1 cellular context compared by ENCODE assay signal in the genomic region with DNA sequence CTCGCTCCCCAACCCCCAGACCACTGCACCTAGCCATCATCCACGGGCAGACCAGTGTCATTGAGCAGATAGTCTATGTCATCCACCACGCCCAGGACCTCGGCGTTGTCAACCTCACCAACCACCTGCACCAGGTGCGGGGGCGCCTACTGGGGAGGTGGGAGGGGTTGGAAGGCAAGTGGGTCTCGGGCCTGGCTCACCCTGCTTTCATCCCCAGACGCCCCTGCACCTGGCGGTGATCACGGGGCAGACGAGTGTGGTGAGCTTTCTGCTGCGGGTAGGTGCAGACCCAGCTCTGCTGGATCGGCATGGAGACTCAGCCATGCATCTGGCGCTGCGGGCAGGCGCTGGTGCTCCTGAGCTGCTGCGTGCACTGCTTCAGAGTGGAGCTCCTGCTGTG.
TF ChIP-seq lines count a peak whose summit lies in the region.

No MANE protein-coding gene starts in this region.

TF ChIP-seq in GM23338, 12 proteins besides CTCF, POLR2A, EP300 and RAD21 (continued from another document):
- TF ChIP-seq, protein P1, sequence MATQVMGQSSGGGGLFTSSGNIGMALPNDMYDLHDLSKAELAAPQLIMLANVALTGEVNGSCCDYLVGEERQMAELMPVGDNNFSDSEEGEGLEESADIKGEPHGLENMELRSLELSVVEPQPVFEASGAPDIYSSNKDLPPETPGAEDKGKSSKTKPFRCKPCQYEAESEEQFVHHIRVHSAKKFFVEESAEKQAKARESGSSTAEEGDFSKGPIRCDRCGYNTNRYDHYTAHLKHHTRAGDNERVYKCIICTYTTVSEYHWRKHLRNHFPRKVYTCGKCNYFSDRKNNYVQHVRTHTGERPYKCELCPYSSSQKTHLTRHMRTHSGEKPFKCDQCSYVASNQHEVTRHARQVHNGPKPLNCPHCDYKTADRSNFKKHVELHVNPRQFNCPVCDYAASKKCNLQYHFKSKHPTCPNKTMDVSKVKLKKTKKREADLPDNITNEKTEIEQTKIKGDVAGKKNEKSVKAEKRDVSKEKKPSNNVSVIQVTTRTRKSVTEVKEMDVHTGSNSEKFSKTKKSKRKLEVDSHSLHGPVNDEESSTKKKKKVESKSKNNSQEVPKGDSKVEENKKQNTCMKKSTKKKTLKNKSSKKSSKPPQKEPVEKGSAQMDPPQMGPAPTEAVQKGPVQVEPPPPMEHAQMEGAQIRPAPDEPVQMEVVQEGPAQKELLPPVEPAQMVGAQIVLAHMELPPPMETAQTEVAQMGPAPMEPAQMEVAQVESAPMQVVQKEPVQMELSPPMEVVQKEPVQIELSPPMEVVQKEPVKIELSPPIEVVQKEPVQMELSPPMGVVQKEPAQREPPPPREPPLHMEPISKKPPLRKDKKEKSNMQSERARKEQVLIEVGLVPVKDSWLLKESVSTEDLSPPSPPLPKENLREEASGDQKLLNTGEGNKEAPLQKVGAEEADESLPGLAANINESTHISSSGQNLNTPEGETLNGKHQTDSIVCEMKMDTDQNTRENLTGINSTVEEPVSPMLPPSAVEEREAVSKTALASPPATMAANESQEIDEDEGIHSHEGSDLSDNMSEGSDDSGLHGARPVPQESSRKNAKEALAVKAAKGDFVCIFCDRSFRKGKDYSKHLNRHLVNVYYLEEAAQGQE (IDR thresholded peaks at IDR 0.05; ENCODE audit: unreplicated experiment): no peak
- TF ChIP-seq STAT1 (IDR thresholded peaks at IDR 0.05; ENCODE audit: unreplicated experiment) (no peak), CREB1 (CRISPR knock-in tag; IDR thresholded peaks at IDR 0.05; ENCODE audit: low read depth) (no peak), POLR2AphosphoS5 (IDR thresholded peaks at IDR 0.05; ENCODE audit: low read depth) (no peak), NANOG (IDR thresholded peaks at IDR 0.05; ENCODE audit: borderline replicate concordance) (no peak)
- TF ChIP-seq, protein P2, sequence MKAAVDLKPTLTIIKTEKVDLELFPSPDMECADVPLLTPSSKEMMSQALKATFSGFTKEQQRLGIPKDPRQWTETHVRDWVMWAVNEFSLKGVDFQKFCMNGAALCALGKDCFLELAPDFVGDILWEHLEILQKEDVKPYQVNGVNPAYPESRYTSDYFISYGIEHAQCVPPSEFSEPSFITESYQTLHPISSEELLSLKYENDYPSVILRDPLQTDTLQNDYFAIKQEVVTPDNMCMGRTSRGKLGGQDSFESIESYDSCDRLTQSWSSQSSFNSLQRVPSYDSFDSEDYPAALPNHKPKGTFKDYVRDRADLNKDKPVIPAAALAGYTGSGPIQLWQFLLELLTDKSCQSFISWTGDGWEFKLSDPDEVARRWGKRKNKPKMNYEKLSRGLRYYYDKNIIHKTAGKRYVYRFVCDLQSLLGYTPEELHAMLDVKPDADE (IDR thresholded peaks at IDR 0.05): no peak
